ENCODE assay signal across 2 cellular contexts in the genomic region with DNA sequence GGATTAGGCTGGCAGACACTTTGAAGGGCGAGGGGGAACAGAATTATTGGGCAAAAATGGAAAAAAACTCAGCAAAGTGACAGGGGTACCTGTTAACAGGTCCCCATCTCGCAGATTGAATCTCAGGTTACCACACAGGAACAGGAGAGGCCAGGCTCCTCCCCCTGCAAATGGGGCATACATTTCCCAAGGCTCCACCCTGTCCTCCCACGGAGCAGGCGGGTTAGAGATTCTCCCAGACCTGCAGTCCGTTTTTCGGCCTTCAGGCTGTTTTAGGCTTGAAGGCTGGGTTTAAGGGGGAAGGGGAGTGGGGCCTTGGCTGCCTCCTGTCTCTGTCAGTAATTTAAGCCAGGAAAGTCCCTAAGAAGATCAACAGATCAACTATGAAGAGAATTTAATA.
TF ChIP-seq lines count a peak whose summit lies in the region.

No MANE protein-coding gene starts in this region.

TF ChIP-seq in HCT116, 20 proteins besides CTCF, POLR2A, EP300 and RAD21:
- no peak for TF ChIP-seq YY1 (IDR thresholded peaks at IDR 0.05; ENCODE audit: extremely low read depth, insufficient replicate concordance, low read depth, low read length)
- TF ChIP-seq TCF7L2 (IDR thresholded peaks at IDR 0.05; ENCODE audit: borderline replicate concordance, extremely low read depth, insufficient read depth, insufficient read length): no peak
- TF ChIP-seq, protein P1, sequence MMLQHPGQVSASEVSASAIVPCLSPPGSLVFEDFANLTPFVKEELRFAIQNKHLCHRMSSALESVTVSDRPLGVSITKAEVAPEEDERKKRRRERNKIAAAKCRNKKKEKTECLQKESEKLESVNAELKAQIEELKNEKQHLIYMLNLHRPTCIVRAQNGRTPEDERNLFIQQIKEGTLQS (IDR thresholded peaks at IDR 0.05): no peak
- TF ChIP-seq, protein P2, sequence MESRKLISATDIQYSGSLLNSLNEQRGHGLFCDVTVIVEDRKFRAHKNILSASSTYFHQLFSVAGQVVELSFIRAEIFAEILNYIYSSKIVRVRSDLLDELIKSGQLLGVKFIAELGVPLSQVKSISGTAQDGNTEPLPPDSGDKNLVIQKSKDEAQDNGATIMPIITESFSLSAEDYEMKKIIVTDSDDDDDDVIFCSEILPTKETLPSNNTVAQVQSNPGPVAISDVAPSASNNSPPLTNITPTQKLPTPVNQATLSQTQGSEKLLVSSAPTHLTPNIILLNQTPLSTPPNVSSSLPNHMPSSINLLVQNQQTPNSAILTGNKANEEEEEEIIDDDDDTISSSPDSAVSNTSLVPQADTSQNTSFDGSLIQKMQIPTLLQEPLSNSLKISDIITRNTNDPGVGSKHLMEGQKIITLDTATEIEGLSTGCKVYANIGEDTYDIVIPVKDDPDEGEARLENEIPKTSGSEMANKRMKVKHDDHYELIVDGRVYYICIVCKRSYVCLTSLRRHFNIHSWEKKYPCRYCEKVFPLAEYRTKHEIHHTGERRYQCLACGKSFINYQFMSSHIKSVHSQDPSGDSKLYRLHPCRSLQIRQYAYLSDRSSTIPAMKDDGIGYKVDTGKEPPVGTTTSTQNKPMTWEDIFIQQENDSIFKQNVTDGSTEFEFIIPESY (IDR thresholded peaks at IDR 0.05; ENCODE audit: extremely low read depth, insufficient replicate concordance, low read length): no peak
- TF ChIP-seq, protein P3, sequence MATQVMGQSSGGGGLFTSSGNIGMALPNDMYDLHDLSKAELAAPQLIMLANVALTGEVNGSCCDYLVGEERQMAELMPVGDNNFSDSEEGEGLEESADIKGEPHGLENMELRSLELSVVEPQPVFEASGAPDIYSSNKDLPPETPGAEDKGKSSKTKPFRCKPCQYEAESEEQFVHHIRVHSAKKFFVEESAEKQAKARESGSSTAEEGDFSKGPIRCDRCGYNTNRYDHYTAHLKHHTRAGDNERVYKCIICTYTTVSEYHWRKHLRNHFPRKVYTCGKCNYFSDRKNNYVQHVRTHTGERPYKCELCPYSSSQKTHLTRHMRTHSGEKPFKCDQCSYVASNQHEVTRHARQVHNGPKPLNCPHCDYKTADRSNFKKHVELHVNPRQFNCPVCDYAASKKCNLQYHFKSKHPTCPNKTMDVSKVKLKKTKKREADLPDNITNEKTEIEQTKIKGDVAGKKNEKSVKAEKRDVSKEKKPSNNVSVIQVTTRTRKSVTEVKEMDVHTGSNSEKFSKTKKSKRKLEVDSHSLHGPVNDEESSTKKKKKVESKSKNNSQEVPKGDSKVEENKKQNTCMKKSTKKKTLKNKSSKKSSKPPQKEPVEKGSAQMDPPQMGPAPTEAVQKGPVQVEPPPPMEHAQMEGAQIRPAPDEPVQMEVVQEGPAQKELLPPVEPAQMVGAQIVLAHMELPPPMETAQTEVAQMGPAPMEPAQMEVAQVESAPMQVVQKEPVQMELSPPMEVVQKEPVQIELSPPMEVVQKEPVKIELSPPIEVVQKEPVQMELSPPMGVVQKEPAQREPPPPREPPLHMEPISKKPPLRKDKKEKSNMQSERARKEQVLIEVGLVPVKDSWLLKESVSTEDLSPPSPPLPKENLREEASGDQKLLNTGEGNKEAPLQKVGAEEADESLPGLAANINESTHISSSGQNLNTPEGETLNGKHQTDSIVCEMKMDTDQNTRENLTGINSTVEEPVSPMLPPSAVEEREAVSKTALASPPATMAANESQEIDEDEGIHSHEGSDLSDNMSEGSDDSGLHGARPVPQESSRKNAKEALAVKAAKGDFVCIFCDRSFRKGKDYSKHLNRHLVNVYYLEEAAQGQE (IDR thresholded peaks at IDR 0.05; ENCODE audit: low read depth): no peak
- TF ChIP-seq SIN3A (IDR thresholded peaks at IDR 0.05; ENCODE audit: low read depth): no peak
- TF ChIP-seq, protein P4, sequence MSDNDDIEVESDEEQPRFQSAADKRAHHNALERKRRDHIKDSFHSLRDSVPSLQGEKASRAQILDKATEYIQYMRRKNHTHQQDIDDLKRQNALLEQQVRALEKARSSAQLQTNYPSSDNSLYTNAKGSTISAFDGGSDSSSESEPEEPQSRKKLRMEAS (IDR thresholded peaks at IDR 0.05): no peak
- no peak for TF ChIP-seq SRF (IDR thresholded peaks at IDR 0.05; ENCODE audit: low read depth)
- TF ChIP-seq CEBPB (IDR thresholded peaks at IDR 0.05; ENCODE audit: low read depth): no peak
- TF ChIP-seq EZH2 (IDR thresholded peaks at IDR 0.05): no peak

TF ChIP-seq in H1, 55 proteins besides CTCF, POLR2A, EP300 and RAD21:
- no peak for TF ChIP-seq SIN3A (conservative IDR thresholded peaks at IDR 0.05 in 1 of 2, IDR thresholded peaks at IDR 0.05 in 1 of 2; ENCODE audit: low read depth in 1 of 2, low read length in 2 of 2)
- no peak for TF ChIP-seq BRCA1 (IDR thresholded peaks at IDR 0.05; ENCODE audit: low read depth, low read length)
- TF ChIP-seq EZH2 (IDR thresholded peaks at IDR 0.05; ENCODE audit: low read depth, low read length, severe bottlenecking): no peak
- TF ChIP-seq SIX5 (IDR thresholded peaks at IDR 0.05; ENCODE audit: low read depth, low read length): 0 out of 2 replicates have a peak, but pooled peaks have one; percentile 10
- TF ChIP-seq ASH2L (IDR thresholded peaks at IDR 0.05; ENCODE audit: low read length): peak; percentile 40
- 0 out of 2 replicates have a peak, but pooled peaks have one; percentile 29 for TF ChIP-seq TAF1 (IDR thresholded peaks at IDR 0.05; ENCODE audit: low read depth, low read length)
TF ChIP-seq in H1: peak in this region for 3.
